ENCODE assay signal across 13 cellular contexts in genomic region chr5:148972396-148972795, GRCh38.
DNase-seq lines count a peak whose midpoint lies in the region; FAIRE-seq and TF ChIP-seq lines count a peak whose summit lies in the region.
"Had no signal": no experiment of that assay in that cellular context is flagged by ENCODE, and none has a peak within 500 bp of the region (broad histone marks: within the 10 kb centered on the region; RNA-seq: fewer than 3 reads in every experiment).

No MANE protein-coding gene starts in this region.

- no peaks in the 10 kb centered on the region for H3K36me3 ChIP-seq in GM23248 (ENCODE audit: low read depth)
- H3K36me3 ChIP-seq in keratinocyte (ENCODE audit: control insufficient read depth in 2 of 2, extremely low read depth in 1 of 2, insufficient read depth in 2 of 2, low read length in 2 of 2) = no peaks in the 10 kb centered on the region
- H3K36me3 ChIP-seq in skeletal muscle satellite cell (ENCODE audit: insufficient read depth, low read length) = no peaks in the 10 kb centered on the region
- no peaks in the 10 kb centered on the region for H3K36me3 ChIP-seq in neural progenitor cell

- 69 to 72% methylated on average over 4 of the region's 4 CpGs for WGBS in GM23248 (ENCODE audit: low coverage in 1 of 2, low lambda C conversion rate in 2 of 2, missing lambda C conversion rate in 2 of 2), 2 experiments

- TF ChIP-seq CTCF in VCaP (conservative IDR thresholded peaks at IDR 0.05) (no peak), keratinocyte (optimal IDR thresholded peaks at IDR 0.05 in 1 of 3, IDR thresholded peaks at IDR 0.05 in 1 of 3, conservative IDR thresholded peaks at IDR 0.05 in 1 of 3; ENCODE audit: extremely low read depth in 1 of 3, insufficient read depth in 2 of 3, low read length in 3 of 3) (no peak), neural progenitor cell (IDR thresholded peaks at IDR 0.05) (no peak)

- DNase-seq in GM23248 = no peak
- DNase-seq in keratinocyte (ENCODE audit: low read depth, low spot score) = no peak
- DNase-seq in neural progenitor cell (ENCODE audit: low spot score) = no peak
- DNase-seq in posterior vena cava (ENCODE audit: low spot score) = no peak
- DNase-seq in DMS 273 treated with DMSO at 0.1 percent for 48 hours (lab: John Stamatoyannopoulos, UW) = no peak
- DNase-seq in stimulated activated CD4-positive, alpha-beta T cell treated with anti-CD3 and anti-CD28 coated beads, Interleukin-4, amount 100 ng/mL, for 4 hours = no peak
- DNase-seq: activated CD8-positive, alpha-beta memory T cell treated with anti-CD3 and anti-CD28 coated beads, Interleukin-2, amount 10 ng/mL, durations not matched to agents 7 days and 5 days; activated gamma-delta T cell treated with Interleukin-2 at 50 U/mL for 16 hours; endodermal cell; NCI-H1092 had no signal

- H3K4me2 ChIP-seq in GM23248 (ENCODE audit: unreplicated experiment) (peak overlapping the region; percentile 73), keratinocyte (ENCODE audit: control insufficient read depth, extremely low read depth, insufficient read depth, low read depth, low read length) (peak overlapping the region; percentile 42), skeletal muscle satellite cell (ENCODE audit: low read length) (peak overlapping the region; percentile 66), neural progenitor cell (no peak overlapping the region)

- H3K36me3 Mint-ChIP-seq in neural progenitor cell = no peaks in the 10 kb centered on the region
- H3K36me3 Mint-ChIP-seq: activated CD8-positive, alpha-beta memory T cell treated with anti-CD3 and anti-CD28 coated beads, Interleukin-2, amount 10 ng/mL, durations not matched to agents 7 days and 5 days had no signal

- no peaks in the 10 kb centered on the region for H3K9me3 Mint-ChIP-seq in neural progenitor cell
- H3K9me3 Mint-ChIP-seq: endodermal cell had no signal

- H3K79me2 ChIP-seq in GM23248 (ENCODE audit: insufficient read depth) (no peaks in the 10 kb centered on the region), keratinocyte (ENCODE audit: control insufficient read depth, insufficient read depth, low read length) (no peaks in the 10 kb centered on the region), neural progenitor cell (ENCODE audit: low read depth) (no peaks in the 10 kb centered on the region)

- peaks cover 8% of the 10 kb centered on the region for H3K4me1 Mint-ChIP-seq in neural progenitor cell
- H3K4me1 Mint-ChIP-seq: activated CD8-positive, alpha-beta memory T cell treated with anti-CD3 and anti-CD28 coated beads, Interleukin-2, amount 10 ng/mL, durations not matched to agents 7 days and 5 days had no signal

- peak overlapping the region; percentile 92 for H3K27ac ChIP-seq in GM23248
- H3K27ac ChIP-seq in VCaP = peak overlapping the region; percentile 40; the same call in 1 of the 2 replicates
- H3K27ac ChIP-seq in keratinocyte (ENCODE audit: control insufficient read depth, insufficient read depth, low read length) = peak overlapping the region; percentile 94
- no peak overlapping the region for H3K27ac ChIP-seq in neural progenitor cell

- no peaks in the 10 kb centered on the region for H4K20me1 ChIP-seq in GM23248 (ENCODE audit: insufficient read depth)
- H4K20me1 ChIP-seq in keratinocyte (ENCODE audit: control insufficient read depth, extremely low read depth, insufficient read depth, low read length) = no peaks in the 10 kb centered on the region
- no peaks in the 10 kb centered on the region for H4K20me1 ChIP-seq in neural progenitor cell (ENCODE audit: low read depth)

- H2AFZ ChIP-seq in GM23248 (peak overlapping the region; percentile 55), keratinocyte (ENCODE audit: control insufficient read depth, low read length) (peak overlapping the region; percentile 45), neural progenitor cell (replicated peaks) (no peak overlapping the region)

- no peaks in the 10 kb centered on the region for H3K9me1 ChIP-seq in keratinocyte (ENCODE audit: control insufficient read depth, extremely low read depth, insufficient read depth, low read length)

- no peaks in the 10 kb centered on the region for H3K27me3 ChIP-seq in GM23248 (replicated peaks; ENCODE audit: insufficient read depth)
- no peaks in the 10 kb centered on the region for H3K27me3 ChIP-seq in keratinocyte (ENCODE audit: control insufficient read depth, extremely low read depth, insufficient read depth, low read length)
- H3K27me3 ChIP-seq in skeletal muscle satellite cell (ENCODE audit: control insufficient read depth, insufficient read depth, low read length) = no peaks in the 10 kb centered on the region
- H3K27me3 ChIP-seq in neural progenitor cell = no peaks in the 10 kb centered on the region
- H3K27me3 ChIP-seq: body of pancreas had no signal

- H3K9ac ChIP-seq in GM23248 = peak overlapping the region; percentile 72
- H3K9ac ChIP-seq in keratinocyte (ENCODE audit: control insufficient read depth, extremely low read depth, insufficient read depth, low read length) = peak overlapping the region; percentile 54
- H3K9ac ChIP-seq in skeletal muscle satellite cell (ENCODE audit: low read depth, low read length) = peak overlapping the region; percentile 85
- H3K9ac ChIP-seq in neural progenitor cell = no peak overlapping the region

- H3K9me2 ChIP-seq in GM23248 (ENCODE audit: insufficient read depth) = no peaks in the 10 kb centered on the region

- peaks cover 21% of the 10 kb centered on the region for H3F3A ChIP-seq in GM23248 (ENCODE audit: insufficient read depth)
- H3F3A ChIP-seq in neural progenitor cell (ENCODE audit: low read depth) = no peaks in the 10 kb centered on the region

- H3K27ac Mint-ChIP-seq in neural progenitor cell = no peak overlapping the region
- H3K27ac Mint-ChIP-seq: activated CD8-positive, alpha-beta memory T cell treated with anti-CD3 and anti-CD28 coated beads, Interleukin-2, amount 10 ng/mL, durations not matched to agents 7 days and 5 days; endodermal cell had no signal

- peaks cover 33% of the 10 kb centered on the region for H3K4me1 ChIP-seq in GM23248 (ENCODE audit: insufficient read depth)
- H3K4me1 ChIP-seq in keratinocyte (ENCODE audit: control insufficient read depth, extremely low read depth, insufficient read depth, low read length) = peaks cover 65% of the 10 kb centered on the region
- peaks cover 83% of the 10 kb centered on the region for H3K4me1 ChIP-seq in skeletal muscle satellite cell (ENCODE audit: control insufficient read depth, insufficient read depth, low read length)
- peaks cover 9% of the 10 kb centered on the region for H3K4me1 ChIP-seq in neural progenitor cell

- in situ Hi-C loops in GM23248 (cut with MboI) = no loop called here

- no peak overlapping the region for H3K4me3 ChIP-seq in GM23248
- no peak overlapping the region for H3K4me3 ChIP-seq in keratinocyte (ENCODE audit: control insufficient read depth in 2 of 3, extremely low read depth in 1 of 3, insufficient read depth in 2 of 3, low read depth in 1 of 3, low read length in 3 of 3)
- peak overlapping the region; percentile 12 for H3K4me3 ChIP-seq in skeletal muscle satellite cell (ENCODE audit: low read length)
- H3K4me3 ChIP-seq in neural progenitor cell = no peak overlapping the region
- H3K4me3 ChIP-seq: body of pancreas had no signal

- peaks cover 3% of the 10 kb centered on the region for H3K27me3 Mint-ChIP-seq in neural progenitor cell (ENCODE audit: insufficient read depth, low read depth)

- dilution Hi-C loops in keratinocyte (cut with MboI; ENCODE audit: extremely low pct_ligation_motif_present, low sequenced_read_pairs) = no loop called here

- no peak overlapping the region for H3K4me3 Mint-ChIP-seq in neural progenitor cell
- H3K4me3 Mint-ChIP-seq: activated CD8-positive, alpha-beta memory T cell treated with anti-CD3 and anti-CD28 coated beads, Interleukin-2, amount 10 ng/mL, durations not matched to agents 7 days and 5 days; endodermal cell had no signal

- H3K9me3 ChIP-seq in GM23248 (ENCODE audit: low read depth) = no peaks in the 10 kb centered on the region
- no peaks in the 10 kb centered on the region for H3K9me3 ChIP-seq in keratinocyte (ENCODE audit: control insufficient read depth, low read depth, low read length)
- H3K9me3 ChIP-seq in skeletal muscle satellite cell (replicated peaks; ENCODE audit: low read length) = no peaks in the 10 kb centered on the region
- no peaks in the 10 kb centered on the region for H3K9me3 ChIP-seq in neural progenitor cell (ENCODE audit: low read depth)
- H3K9me3 ChIP-seq: body of pancreas had no signal

- peak; percentile 32 for FAIRE-seq in keratinocyte (lab: Jason Lieb, UNC)

- intact Hi-C loops in posterior vena cava (cut with DNase I) = no loop called here
